28 cellular contexts compared by ENCODE assay signal in the genomic region with DNA sequence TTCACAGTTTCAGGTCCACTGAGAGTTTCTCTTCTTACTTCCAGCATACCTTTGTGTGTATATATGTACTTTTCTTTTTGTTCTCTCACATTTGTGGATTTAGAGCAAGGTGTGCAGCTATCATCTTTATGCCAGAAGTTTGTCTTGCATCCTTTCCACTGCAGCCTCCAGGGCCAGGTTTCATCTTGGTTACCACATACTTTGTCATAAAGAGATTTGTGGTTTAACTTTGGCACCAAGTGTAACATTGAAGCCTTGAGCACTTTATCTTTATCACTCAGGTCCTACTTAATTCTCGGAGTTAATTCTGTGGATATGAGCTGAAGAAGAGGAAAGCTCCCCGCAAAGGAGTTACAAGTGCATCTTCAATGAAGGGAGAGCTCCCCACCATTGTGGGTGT.
"Had no signal": no experiment of that assay in that cellular context is flagged by ENCODE, and none has a peak within 500 bp of the region (broad histone marks: within the 10 kb centered on the region; RNA-seq: fewer than 3 reads in every experiment).

No MANE protein-coding gene starts in this region.

- ATAC-seq: stimulated activated effector memory CD8-positive, alpha-beta T cell treated with anti-CD3 and anti-CD28 coated beads, Interleukin-12 subunit alpha, Interleukin-12 subunit beta, amount 100 ng/mL, for 72 hours; stimulated activated memory B cell treated with anti-CD40 and anti-IgM and Interleukin-4, amounts not matched to agents 10 μg/mL and 1 μg/mL and 100 μg/mL, for 72 hours; stimulated activated naive B cell treated with anti-CD40 and anti-IgM and Interleukin-4, amounts not matched to agents 10 μg/mL and 1 μg/mL and 100 μg/mL, for 72 hours; upper lobe of right lung had no signal

- DNase-seq: stimulated activated CD4-positive, alpha-beta T cell treated with anti-CD3 and anti-CD28 coated beads, Interleukin-2, amount 100 ng/mL, for 24 hours; stimulated activated CD4-positive, alpha-beta T cell treated with anti-CD3 and anti-CD28 coated beads, Interleukin-2, amount 100 ng/mL, for 48 hours; stimulated activated CD4-positive, alpha-beta T cell treated with anti-CD3 and anti-CD28 coated beads, Interleukin-4, amount 100 ng/mL, for 1 hour; stimulated activated CD4-positive, alpha-beta T cell treated with anti-CD3 and anti-CD28 coated beads, Interleukin-4, amount 100 ng/mL, for 24 hours; stimulated activated CD4-positive, alpha-beta T cell treated with anti-CD3 and anti-CD28 coated beads, Interleukin-4, amount 100 ng/mL, for 4 hours; stimulated activated CD8-positive, alpha-beta memory T cell treated with anti-CD3 and anti-CD28 coated beads, Interleukin-4, amount 100 ng/mL, for 48 hours; stimulated activated naive B cell treated with anti-CD40 and anti-IgM and Interleukin-4, amounts not matched to agents 10 μg/mL and 1 μg/mL and 100 μg/mL, for 72 hours; stimulated activated naive CD4-positive, alpha-beta T cell; stimulated activated naive CD4-positive, alpha-beta T cell treated with Interleukin-2 at 50 U/mL for 16 hours; stomach; substantia nigra; testis; thyroid gland; tibial artery; transverse colon; trophoblast cell; upper lobe of left lung; upper lobe of right lung; uterus had no signal

- H3K27me3 ChIP-seq: stomach, suprapubic skin, testis, thyroid gland, tibial artery, tibial nerve, transverse colon, upper lobe of left lung, upper lobe of right lung, uterus, vagina had no signal

- H3K27ac ChIP-seq: stomach, suprapubic skin, testis, thoracic aorta, thyroid gland, tibial artery, tibial nerve, transverse colon, upper lobe of left lung, upper lobe of right lung, uterus, vagina had no signal

- FAIRE-seq: urothelium cell line had no signal

- H3K4me1 ChIP-seq: stomach, suprapubic skin, testis, thyroid gland, tibial artery, tibial nerve, transverse colon, upper lobe of left lung, upper lobe of right lung, uterus, vagina had no signal

- H3K27ac Mint-ChIP-seq: stimulated activated effector memory CD8-positive, alpha-beta T cell treated with anti-CD3 and anti-CD28 coated beads, Interleukin-12 subunit alpha, Interleukin-12 subunit beta, amount 100 ng/mL, for 72 hours; stimulated activated memory B cell treated with anti-CD40 and anti-IgM and Interleukin-4, amounts not matched to agents 10 μg/mL and 1 μg/mL and 100 μg/mL, for 72 hours; stimulated activated naive B cell treated with anti-CD40 and anti-IgM and Interleukin-4, amounts not matched to agents 10 μg/mL and 1 μg/mL and 100 μg/mL, for 72 hours; stimulated activated naive CD8-positive, alpha-beta T cell treated with anti-CD3 and anti-CD28 coated beads, Interleukin-15, Interleukin-2, amounts not matched to agents 100 ng/mL and 50 ng/mL, for 24 hours; type B pancreatic cell had no signal

- H3K36me3 ChIP-seq: stomach, suprapubic skin, thoracic aorta, thyroid gland, tibial artery, tibial nerve, transverse colon, upper lobe of left lung, upper lobe of right lung, uterus, vagina had no signal

- H3K9me3 Mint-ChIP-seq: stimulated activated effector memory CD8-positive, alpha-beta T cell treated with anti-CD3 and anti-CD28 coated beads, Interleukin-12 subunit alpha, Interleukin-12 subunit beta, amount 100 ng/mL, for 72 hours; stimulated activated memory B cell treated with anti-CD40 and anti-IgM and Interleukin-4, amounts not matched to agents 10 μg/mL and 1 μg/mL and 100 μg/mL, for 72 hours; stimulated activated naive B cell treated with anti-CD40 and anti-IgM and Interleukin-4, amounts not matched to agents 10 μg/mL and 1 μg/mL and 100 μg/mL, for 72 hours; stimulated activated naive CD8-positive, alpha-beta T cell treated with anti-CD3 and anti-CD28 coated beads, Interleukin-15, Interleukin-2, amounts not matched to agents 100 ng/mL and 50 ng/mL, for 24 hours; type B pancreatic cell had no signal

- H3K9me3 ChIP-seq: stomach, suprapubic skin, testis, thoracic aorta, thyroid gland, tibial artery, tibial nerve, transverse colon, upper lobe of left lung, upper lobe of right lung, uterus, vagina had no signal

- H3K4me3 Mint-ChIP-seq: stimulated activated effector memory CD8-positive, alpha-beta T cell treated with anti-CD3 and anti-CD28 coated beads, Interleukin-12 subunit alpha, Interleukin-12 subunit beta, amount 100 ng/mL, for 72 hours; stimulated activated memory B cell treated with anti-CD40 and anti-IgM and Interleukin-4, amounts not matched to agents 10 μg/mL and 1 μg/mL and 100 μg/mL, for 72 hours; stimulated activated naive B cell treated with anti-CD40 and anti-IgM and Interleukin-4, amounts not matched to agents 10 μg/mL and 1 μg/mL and 100 μg/mL, for 72 hours; stimulated activated naive CD8-positive, alpha-beta T cell treated with anti-CD3 and anti-CD28 coated beads, Interleukin-15, Interleukin-2, amounts not matched to agents 100 ng/mL and 50 ng/mL, for 24 hours; type B pancreatic cell had no signal

- H3K4me1 Mint-ChIP-seq: stimulated activated effector memory CD8-positive, alpha-beta T cell treated with anti-CD3 and anti-CD28 coated beads, Interleukin-12 subunit alpha, Interleukin-12 subunit beta, amount 100 ng/mL, for 72 hours; stimulated activated naive B cell treated with anti-CD40 and anti-IgM and Interleukin-4, amounts not matched to agents 10 μg/mL and 1 μg/mL and 100 μg/mL, for 72 hours had no signal

- H3K4me3 ChIP-seq: stomach, suprapubic skin, testis, thoracic aorta, thyroid gland, tibial artery, tibial nerve, transverse colon, upper lobe of left lung, upper lobe of right lung, uterus, vagina had no signal
